In genomic region chr1:213790565-213790964, GRCh38 we compare ENCODE assay signal across 14 cellular contexts.
DNase-seq lines count a peak whose midpoint lies in the region; ATAC-seq and TF ChIP-seq lines count a peak whose summit lies in the region.
"Had no signal": no experiment of that assay in that cellular context is flagged by ENCODE, and none has a peak within 500 bp of the region (broad histone marks: within the 10 kb centered on the region; RNA-seq: fewer than 3 reads in every experiment).

No MANE protein-coding gene starts in this region.

- no peaks in the 10 kb centered on the region for H3K27me3 ChIP-seq in body of pancreas
- H3K27me3 ChIP-seq in smooth muscle cell (ENCODE audit: low read depth) = peaks cover 12% of the 10 kb centered on the region

- intact Hi-C loops in body of pancreas (cut with DNase I) = no loop called here

- H3K9me3 ChIP-seq in body of pancreas = no peaks in the 10 kb centered on the region
- no peaks in the 10 kb centered on the region for H3K9me3 ChIP-seq in smooth muscle cell (replicated peaks; ENCODE audit: low read depth)
- H3K9me3 ChIP-seq: BLaER1 treated with 17β-estradiol and CSF1 and Interleukin-3, amounts not matched to agents 10 nM and 100 nM had no signal

- H3K79me2 ChIP-seq in smooth muscle cell (ENCODE audit: low read depth) = no peaks in the 10 kb centered on the region

- peaks cover under 1% of the 10 kb centered on the region for H3K4me1 Mint-ChIP-seq in neural crest cell
- H3K4me1 Mint-ChIP-seq: B cell had no signal

- no peaks in the 10 kb centered on the region for H4K20me1 ChIP-seq in smooth muscle cell (ENCODE audit: low read depth)
- H4K20me1 ChIP-seq: BLaER1 treated with 17β-estradiol and CSF1 and Interleukin-3, amounts not matched to agents 10 nM and 100 nM had no signal

- in situ Hi-C loops in Caki2 (cut with HindIII; ENCODE audit: low pct_unique_long_range_greater_than_20kb, low sequenced_read_pairs) = no loop called here

- no peak overlapping the region for H2AFZ ChIP-seq in smooth muscle cell (ENCODE audit: low read depth)

- peaks cover 8% of the 10 kb centered on the region for H3K9me3 Mint-ChIP-seq in neural crest cell
- H3K9me3 Mint-ChIP-seq: CD8-positive, alpha-beta T cell had no signal

- no peak for TF ChIP-seq CTCF in neural crest cell (conservative IDR thresholded peaks at IDR 0.05)
- TF ChIP-seq CTCF in body of pancreas (IDR thresholded peaks at IDR 0.05) = no peak
- no peak for TF ChIP-seq CTCF in smooth muscle cell (IDR thresholded peaks at IDR 0.05; ENCODE audit: borderline replicate concordance, insufficient read depth, poor library complexity, severe bottlenecking)

- no peak overlapping the region for H3K27ac ChIP-seq in body of pancreas
- H3K27ac ChIP-seq in smooth muscle cell (ENCODE audit: low read depth) = no peak overlapping the region
- H3K27ac ChIP-seq: BLaER1 treated with 17β-estradiol and CSF1 and Interleukin-3, amounts not matched to agents 10 nM and 100 nM had no signal

- no peak overlapping the region for H3K4me2 ChIP-seq in smooth muscle cell
- H3K4me2 ChIP-seq: BLaER1 treated with 17β-estradiol and CSF1 and Interleukin-3, amounts not matched to agents 10 nM and 100 nM had no signal

- H3K36me3 ChIP-seq in body of pancreas (replicated peaks in 1 of 2; ENCODE audit: insufficient read depth in 1 of 2, low read depth in 2 of 2) = no peaks in the 10 kb centered on the region
- H3K36me3 ChIP-seq in smooth muscle cell (ENCODE audit: low read depth) = no peaks in the 10 kb centered on the region
- H3K36me3 ChIP-seq: BLaER1 treated with 17β-estradiol and CSF1 and Interleukin-3, amounts not matched to agents 10 nM and 100 nM had no signal

- H3K9ac ChIP-seq in smooth muscle cell (ENCODE audit: low read depth) = no peak overlapping the region
- H3K9ac ChIP-seq: BLaER1 treated with 17β-estradiol and CSF1 and Interleukin-3, amounts not matched to agents 10 nM and 100 nM had no signal

- H3K27ac Mint-ChIP-seq in neural crest cell (ENCODE audit: unreplicated experiment) = peak overlapping the region; percentile 2
- H3K27ac Mint-ChIP-seq: B cell; CD8-positive, alpha-beta T cell had no signal

- H3K4me3 ChIP-seq in body of pancreas (no peak overlapping the region), smooth muscle cell (no peak overlapping the region)
- H3K4me3 ChIP-seq: BLaER1 treated with 17β-estradiol and CSF1 and Interleukin-3, amounts not matched to agents 10 nM and 100 nM had no signal

- DNase-seq in Caki2 (ENCODE audit: low read depth) (peak; percentile 75), DMS53 treated with DMSO at 0.1 percent for 48 hours (lab: John Stamatoyannopoulos, UW; ENCODE audit: unreplicated experiment) (peak; percentile 94), SW480 (ENCODE audit: low spot score) (peak; percentile 39), neural crest cell (ENCODE audit: low read depth, low spot score) (no peak), body of pancreas (no peak), smooth muscle cell (lab: John Stamatoyannopoulos, UW; ENCODE audit: unreplicated experiment) (no peak)
- DNase-seq: CD8-positive, alpha-beta T cell; DMS 273 treated with DMSO at 0.1 percent for 48 hours; DMS79; GDM1; GOT3; H7 had no signal

- H3K4me3 Mint-ChIP-seq in neural crest cell = no peak overlapping the region
- H3K4me3 Mint-ChIP-seq: B cell; CD8-positive, alpha-beta T cell had no signal

- peaks cover 4% of the 10 kb centered on the region for H3K36me3 Mint-ChIP-seq in neural crest cell (ENCODE audit: low read depth)
- H3K36me3 Mint-ChIP-seq: CD8-positive, alpha-beta T cell had no signal

- TF ChIP-seq POLR2A in body of pancreas (IDR thresholded peaks at IDR 0.05) = no peak

- no peaks in the 10 kb centered on the region for H3K27me3 Mint-ChIP-seq in neural crest cell (ENCODE audit: low read depth)
- H3K27me3 Mint-ChIP-seq: B cell had no signal

- no peak for ATAC-seq in body of pancreas
- ATAC-seq: CD8-positive, alpha-beta T cell had no signal

- WGBS in body of pancreas, 2 donors = 70 to 81% methylated on average over 3 of the region's 3 CpGs
- 67% methylated on average over 3 of the region's 3 CpGs for WGBS in smooth muscle cell (ENCODE audit: low lambda C conversion rate)

- no peaks in the 10 kb centered on the region for H3F3A ChIP-seq in smooth muscle cell (ENCODE audit: low read depth)

- H3K4me1 ChIP-seq in body of pancreas = no peaks in the 10 kb centered on the region
- no peaks in the 10 kb centered on the region for H3K4me1 ChIP-seq in smooth muscle cell (ENCODE audit: low read depth)
- H3K4me1 ChIP-seq: BLaER1 treated with 17β-estradiol and CSF1 and Interleukin-3, amounts not matched to agents 10 nM and 100 nM had no signal

Comparison
In these comparisons a context has a peak if more than half of its experiments do, and no peak if none do; other contexts are left out.
1. DNase-seq: peak in Caki2 (single experiment), DMS53 treated with DMSO at 0.1 percent for 48 hours (single experiment) and SW480 (single experiment); none in neural crest cell (single experiment), body of pancreas (0 of 4) and smooth muscle cell (single experiment).